Comparison of ENCODE assay signal across 22 cellular contexts in the genomic region with DNA sequence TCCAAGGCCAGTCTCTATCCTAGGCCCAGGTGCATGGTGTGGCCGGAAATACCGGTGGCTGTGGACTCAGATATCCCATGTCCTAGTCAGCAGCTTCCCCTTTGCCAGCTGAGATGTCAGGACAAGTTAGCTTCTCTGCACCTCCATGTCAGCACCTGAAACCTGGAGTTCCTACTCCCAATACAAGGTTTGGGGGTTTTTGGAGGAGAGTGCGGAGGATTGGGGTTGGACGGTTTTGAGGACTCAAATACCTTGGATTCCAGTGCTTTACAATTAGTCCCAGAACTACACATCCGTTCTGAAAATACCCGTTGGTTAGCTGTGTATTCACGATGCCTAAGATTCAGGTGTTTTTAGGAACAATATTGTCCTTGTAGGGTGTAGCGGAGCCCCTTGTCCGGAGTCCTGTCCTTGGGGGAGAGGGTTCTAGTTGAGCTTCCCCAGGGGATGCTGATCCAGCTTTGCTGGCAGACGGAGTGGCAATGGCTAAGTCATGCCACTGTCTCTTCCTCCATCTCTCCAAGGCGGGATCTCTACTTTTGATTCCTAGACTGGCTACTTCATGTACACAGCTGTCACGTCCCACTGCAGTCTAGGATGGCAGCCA. TPM values are rescaled to one million over a fixed set of nuclear protein-coding genes. Genes with fewer than 3 reads are reported as not detected.
DNase-seq lines count a peak whose midpoint lies in the region; ATAC-seq and TF ChIP-seq lines count a peak whose summit lies in the region.
"Had no signal": no experiment of that assay in that cellular context is flagged by ENCODE, and none has a peak within 500 bp of the region (broad histone marks: within the 10 kb centered on the region; RNA-seq: fewer than 3 reads in every experiment).

No MANE protein-coding gene starts in this region.

- CTCF ChIA-PET in Caco-2 (lab: Charles Lee) = interaction anchor here (0.6 to 1.7 kb wide), 2 partner anchors 92 to 484 kb away, joined by 5 read pairs; a partner anchor contains a TSS
- CTCF ChIA-PET in activated CD8-positive, alpha-beta T cell treated with anti-CD3 and anti-CD28 coated beads for 36 hours (lab: Charles Lee) = interaction anchor here (1.2 to 1.5 kb wide), 2 partner anchors 92 to 96 kb away, joined by 6 read pairs; a partner anchor contains a TSS

- H3K36me3 ChIP-seq in Caco-2 (ENCODE audit: control insufficient read depth, insufficient read depth, low read length) = peaks cover 2% of the 10 kb centered on the region
- peaks cover 37% of the 10 kb centered on the region for H3K36me3 ChIP-seq in DND-41 (ENCODE audit: insufficient read depth, low read length)
- H3K36me3 ChIP-seq in RWPE2 (ENCODE audit: low read depth) = peaks cover 29% of the 10 kb centered on the region
- no peaks in the 10 kb centered on the region for H3K36me3 ChIP-seq in mucosa of descending colon (ENCODE audit: low read depth)
- H3K36me3 ChIP-seq: colonic mucosa had no signal

- no peaks in the 10 kb centered on the region for H3K4me1 Mint-ChIP-seq in Caco-2 (ENCODE audit: low read depth, unreplicated experiment)
- peaks cover 3% of the 10 kb centered on the region for H3K4me1 Mint-ChIP-seq in activated CD8-positive, alpha-beta T cell treated with anti-CD3 and anti-CD28 coated beads for 36 hours (ENCODE audit: low read depth)
- H3K4me1 Mint-ChIP-seq: activated CD4-positive, alpha-beta T cell treated with anti-CD3 and anti-CD28 coated beads, Interleukin-2, amount 10 ng/mL, durations not matched to agents 24 days and 14 days had no signal

- no peak overlapping the region for H3K4me2 ChIP-seq in DND-41 (ENCODE audit: insufficient read depth, low read length)
- H3K4me2 ChIP-seq: KMS-11 had no signal

- no TSS peak for BruUV-seq in Caco-2 (replicated peaks; lab: Mats Ljungman, UMichigan)

- H3K27me3 ChIP-seq in Caco-2 (replicated peaks; ENCODE audit: control insufficient read depth, insufficient read depth, low read length) (no peaks in the 10 kb centered on the region), DND-41 (ENCODE audit: insufficient read depth, low read length, poor library complexity) (no peaks in the 10 kb centered on the region), RWPE2 (ENCODE audit: insufficient read depth, poor library complexity, severe bottlenecking) (no peaks in the 10 kb centered on the region)
- H3K27me3 ChIP-seq: colonic mucosa, tibial artery had no signal

- no peaks in the 10 kb centered on the region; the same call in 1 of the 2 replicates for H3K79me2 ChIP-seq in DND-41 (ENCODE audit: insufficient read depth, low read length)

- no peak overlapping the region for H3K4me3 ChIP-seq in Caco-2 (ENCODE audit: low read depth, low read length)
- H3K4me3 ChIP-seq in DND-41 (ENCODE audit: low read depth in 1 of 2, low read length in 2 of 2) = no peak overlapping the region
- no peak overlapping the region for H3K4me3 ChIP-seq in RWPE2 (ENCODE audit: severe bottlenecking)
- H3K4me3 ChIP-seq in mucosa of descending colon = no peak overlapping the region
- H3K4me3 ChIP-seq: colonic mucosa, HAP-1, tibial artery had no signal

- H3K9me3 ChIP-seq in Caco-2 = no peaks in the 10 kb centered on the region
- no peaks in the 10 kb centered on the region for H3K9me3 ChIP-seq in DND-41 (ENCODE audit: insufficient read depth, low read length, severe bottlenecking)
- no peaks in the 10 kb centered on the region for H3K9me3 ChIP-seq in RWPE2 (ENCODE audit: severe bottlenecking)
- H3K9me3 ChIP-seq in mucosa of descending colon = no peaks in the 10 kb centered on the region
- H3K9me3 ChIP-seq: colonic mucosa, HAP-1, tibial artery had no signal

- no peak overlapping the region for H3K9ac ChIP-seq in DND-41 (ENCODE audit: low read depth, low read length)
- H3K9ac ChIP-seq: KMS-11 had no signal

- no peak overlapping the region for H2AFZ ChIP-seq in DND-41 (ENCODE audit: low read depth, low read length)

- H3K4me1 ChIP-seq in Caco-2 (no peaks in the 10 kb centered on the region), DND-41 (ENCODE audit: insufficient read depth, low read length) (no peaks in the 10 kb centered on the region), RWPE2 (ENCODE audit: insufficient read depth, poor library complexity, severe bottlenecking) (no peaks in the 10 kb centered on the region), mucosa of descending colon (ENCODE audit: low read depth) (no peaks in the 10 kb centered on the region)
- H3K4me1 ChIP-seq: colonic mucosa, HAP-1, tibial artery had no signal

- no peaks in the 10 kb centered on the region for H3K9me3 Mint-ChIP-seq in Caco-2 (ENCODE audit: unreplicated experiment)
- H3K9me3 Mint-ChIP-seq in activated CD8-positive, alpha-beta T cell treated with anti-CD3 and anti-CD28 coated beads for 36 hours = peaks cover 3% of the 10 kb centered on the region
- H3K9me3 Mint-ChIP-seq: activated CD4-positive, alpha-beta T cell treated with anti-CD3 and anti-CD28 coated beads, Interleukin-2, amount 10 ng/mL, durations not matched to agents 24 days and 14 days; activated T-helper 2 cell treated with anti-CD3 and anti-CD28 coated beads, Interferon-gamma antibody, Interleukin-2, Interleukin-4, amounts not matched to agents 10 μg/mL and 5 μg/mL and 100 μg/mL, durations not matched to agents 14 hours and 24 hours and 36 hours had no signal

- peaks cover 55% of the 10 kb centered on the region for H4K20me1 ChIP-seq in DND-41 (ENCODE audit: insufficient read depth, low read length)

- peak overlapping the region; percentile 66 for H3K27ac Mint-ChIP-seq in Caco-2 (ENCODE audit: unreplicated experiment)
- H3K27ac Mint-ChIP-seq in activated CD8-positive, alpha-beta T cell treated with anti-CD3 and anti-CD28 coated beads for 36 hours = no peak overlapping the region
- H3K27ac Mint-ChIP-seq: activated T-helper 2 cell treated with anti-CD3 and anti-CD28 coated beads, Interferon-gamma antibody, Interleukin-2, Interleukin-4, amounts not matched to agents 10 μg/mL and 5 μg/mL and 100 μg/mL, durations not matched to agents 14 hours and 24 hours and 36 hours; CD4-positive, alpha-beta memory T cell; T-cell had no signal

- POLR2A ChIA-PET in Caco-2 (lab: Charles Lee) = no interaction called here
- POLR2A ChIA-PET in activated CD8-positive, alpha-beta T cell treated with anti-CD3 and anti-CD28 coated beads for 36 hours (lab: Charles Lee) = interaction anchor here (0.8 to 0.9 kb wide), 3 partner anchors 9 to 21 kb away, joined by 3 to 4 read pairs (median 3); no protein-coding TSS in a partner anchor

- H3K27ac ChIP-seq in DND-41 (ENCODE audit: low read length) (no peak overlapping the region), RWPE2 (ENCODE audit: poor library complexity, severe bottlenecking) (no peak overlapping the region)
- H3K27ac ChIP-seq: colonic mucosa, KMS-11, tibial artery had no signal

- no peaks in the 10 kb centered on the region for H3K27me3 Mint-ChIP-seq in Caco-2 (ENCODE audit: insufficient read depth, unreplicated experiment)
- no peaks in the 10 kb centered on the region for H3K27me3 Mint-ChIP-seq in activated CD8-positive, alpha-beta T cell treated with anti-CD3 and anti-CD28 coated beads for 36 hours
- H3K27me3 Mint-ChIP-seq: activated CD4-positive, alpha-beta T cell treated with anti-CD3 and anti-CD28 coated beads, Interleukin-2, amount 10 ng/mL, durations not matched to agents 24 days and 14 days; brain; CD4-positive, alpha-beta memory T cell; T-cell had no signal

- H3K4me3 Mint-ChIP-seq in Caco-2 (ENCODE audit: unreplicated experiment) = no peak overlapping the region
- H3K4me3 Mint-ChIP-seq in activated CD8-positive, alpha-beta T cell treated with anti-CD3 and anti-CD28 coated beads for 36 hours = no peak overlapping the region
- H3K4me3 Mint-ChIP-seq: activated CD4-positive, alpha-beta T cell treated with anti-CD3 and anti-CD28 coated beads, Interleukin-2, amount 10 ng/mL, durations not matched to agents 24 days and 14 days; brain; CD4-positive, alpha-beta memory T cell; T-cell had no signal

- DNase-seq in Caco-2 (peak in 1 of 2 experiments; percentile 38), DND-41 (no peak), RWPE2 (ENCODE audit: low spot score) (no peak), mucosa of descending colon (no peak), HPDE6-E6E7 (ENCODE audit: extremely low spot score) (no peak)
- no peak for DNase-seq in activated CD8-positive, alpha-beta T cell treated with anti-CD3 and anti-CD28 coated beads for 36 hours
- DNase-seq in activated CD8-positive, alpha-beta memory T cell treated with anti-CD3 and anti-CD28 coated beads, Interleukin-2, amount 50 U/mL, for 48 hours = no peak
- DNase-seq: activated CD4-positive, alpha-beta T cell treated with anti-CD3 and anti-CD28 coated beads, Interleukin-2, amount 10 ng/mL, durations not matched to agents 24 days and 14 days; CD4-positive, alpha-beta memory T cell; colonic mucosa; NCI-H1694; NCI-H526 treated with DMSO at 0.1 percent for 48 hours; nucleus accumbens; small intestine; stimulated activated CD4-positive, alpha-beta T cell treated with anti-CD3 and anti-CD28 coated beads, Interleukin-2, amount 100 ng/mL, for 48 hours; stimulated activated naive CD4-positive, alpha-beta T cell treated with Interleukin-2 at 50 U/mL for 16 hours; T-cell had no signal

- no peak for TF ChIP-seq CTCF in Caco-2 (IDR thresholded peaks at IDR 0.05; ENCODE audit: insufficient read depth in 1 of 2, low read depth in 1 of 2, low read length in 1 of 2, severe bottlenecking in 1 of 2, unreplicated experiment in 1 of 2)
- no peak for TF ChIP-seq CTCF in DND-41 (IDR thresholded peaks at IDR 0.05; ENCODE audit: borderline replicate concordance, extremely low read depth, low read length, poor library complexity, severe bottlenecking)
- TF ChIP-seq CTCF in RWPE2 (IDR thresholded peaks at IDR 0.05; ENCODE audit: poor library complexity, severe bottlenecking) = no peak
- TF ChIP-seq CTCF in mucosa of descending colon (IDR thresholded peaks at IDR 0.05) = no peak
- TF ChIP-seq CTCF in activated CD8-positive, alpha-beta T cell treated with anti-CD3 and anti-CD28 coated beads for 36 hours (IDR thresholded peaks at IDR 0.05) = no peak

- intact Hi-C loops in Caco-2 (cut with micrococcal nuclease; ENCODE audit: unreplicated experiment) (no loop called here), mucosa of descending colon (cut with DNase I, micrococcal nuclease) (no loop called here)
- intact Hi-C loops in activated CD8-positive, alpha-beta T cell treated with anti-CD3 and anti-CD28 coated beads for 36 hours (cut with micrococcal nuclease) = no loop called here

- 0 out of 3 replicates have a peak, but pooled peaks have one; percentile 8 for ATAC-seq in DND-41 (ENCODE audit: insufficient read depth, low read depth)
- peak; percentile 3; the same call in 1 of the 3 replicates for ATAC-seq in RWPE2 (ENCODE audit: low read depth)
- peak; percentile 9 for ATAC-seq in mucosa of descending colon
- no peak for ATAC-seq in activated CD8-positive, alpha-beta T cell treated with anti-CD3 and anti-CD28 coated beads for 36 hours
- ATAC-seq: T-cell had no signal

- peaks cover 83% of the 10 kb centered on the region for H3K36me3 Mint-ChIP-seq in Caco-2 (ENCODE audit: insufficient read depth, unreplicated experiment)
- peaks cover 28% of the 10 kb centered on the region for H3K36me3 Mint-ChIP-seq in activated CD8-positive, alpha-beta T cell treated with anti-CD3 and anti-CD28 coated beads for 36 hours (ENCODE audit: low read depth)

RNA-seq across cellular contexts. Expression of a gene that starts 45.0 kb away (rescaled TPM):
- total RNA-seq in Caco-2 (2022) (154 and 157 TPM in 2 replicates), mucosa of descending colon (10 to 100 TPM; 51.3 to 68.6 (median 61.4) TPM)
- total RNA-seq in activated CD8-positive, alpha-beta T cell treated with anti-CD3 and anti-CD28 coated beads for 36 hours = 10 to 100 TPM; 58.9 to 60.0 TPM
